In the genomic region with DNA sequence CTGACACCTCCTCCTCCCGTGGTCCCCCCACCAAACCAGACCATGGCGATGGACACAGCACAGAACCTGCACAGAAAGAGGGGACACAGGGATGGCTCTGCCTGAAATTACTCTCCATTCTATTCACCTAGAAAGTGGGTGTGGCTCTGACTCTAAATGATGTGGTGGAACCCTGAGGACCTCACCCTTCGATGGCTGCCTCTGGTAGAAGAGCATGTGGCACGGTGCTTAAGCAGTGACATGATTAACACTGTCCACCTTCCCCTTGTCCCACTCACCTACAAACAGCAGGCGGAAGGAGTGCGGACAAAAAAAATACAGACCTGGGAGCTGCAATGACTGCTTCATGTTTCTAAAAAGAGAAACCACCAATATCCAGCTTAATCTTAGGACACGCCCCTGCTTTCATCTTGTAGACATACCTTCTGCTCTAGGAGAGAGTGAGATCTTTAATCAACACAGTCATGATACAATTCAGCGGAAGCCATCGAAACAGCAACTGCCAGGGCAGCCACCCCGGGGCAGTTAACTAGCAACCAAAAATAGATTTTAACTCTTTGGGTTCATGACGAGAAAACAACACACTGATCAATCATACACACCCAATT, we compare ENCODE assay signal across 17 cellular contexts. TPM values are rescaled to one million over a fixed set of nuclear protein-coding genes. Genes with fewer than 3 reads are reported as not detected.
DNase-seq lines count a peak whose midpoint lies in the region; ATAC-seq and TF ChIP-seq lines count a peak whose summit lies in the region.
"Had no signal": no experiment of that assay in that cellular context is flagged by ENCODE, and none has a peak within 500 bp of the region (broad histone marks: within the 10 kb centered on the region; RNA-seq: fewer than 3 reads in every experiment).

No MANE protein-coding gene starts in this region.

- peaks cover 0 to 54% (median 18%) of the 10 kb centered on the region in 7 donors for H3K27me3 ChIP-seq in heart right ventricle
- no peaks in the 10 kb centered on the region for H3K27me3 ChIP-seq in upper lobe of left lung
- H3K27me3 ChIP-seq in HAP-1 (ENCODE audit: low read depth): no peaks in the 10 kb centered on the region

- intact Hi-C loops in heart right ventricle (cut with DNase I) (no loop called here), left cardiac atrium (cut with DNase I) (no loop called here)

- H3K27me3 Mint-ChIP-seq in central memory CD8-positive, alpha-beta T cell: peaks cover 75% of the 10 kb centered on the region

- no peak for TF ChIP-seq CTCF in heart right ventricle (IDR thresholded peaks at IDR 0.05)
- TF ChIP-seq CTCF in upper lobe of left lung (IDR thresholded peaks at IDR 0.05): no peak

- no peak overlapping the region for H3K27ac Mint-ChIP-seq in central memory CD8-positive, alpha-beta T cell (ENCODE audit: low read depth)
- H3K27ac Mint-ChIP-seq: WTC11 had no signal

- H3K36me3 ChIP-seq in heart right ventricle (peaks cover 0 to 56% (median 11%) of the 10 kb centered on the region in 9 donors), upper lobe of left lung (peaks cover 0 to 39% (median 3%) of the 10 kb centered on the region in 4 donors), HAP-1 (replicated peaks) (no peaks in the 10 kb centered on the region)

- H3K9me3 Mint-ChIP-seq in central memory CD8-positive, alpha-beta T cell: no peaks in the 10 kb centered on the region
- H3K9me3 Mint-ChIP-seq: WTC11 had no signal

- TF ChIP-seq POLR2A in upper lobe of left lung (IDR thresholded peaks at IDR 0.05): no peak

- 53 to 58% methylated on average over 11 of the region's 11 CpGs for WGBS in heart right ventricle, 2 donors
- 69 to 75% methylated on average over 11 of the region's 11 CpGs for WGBS in upper lobe of left lung, 2 donors

- no peak for DNase-seq in heart right ventricle
- DNase-seq in left cardiac atrium: no peak
- DNase-seq in Jurkat, Clone E6-1 (ENCODE audit: low read depth, low spot score): peak; percentile 44
- DNase-seq in central memory CD8-positive, alpha-beta T cell (ENCODE audit: low spot score in 2 of 2): no peak
- no peak for DNase-seq in upper lobe of left lung
- no peak for DNase-seq in 8988T
- DNase-seq in HAP-1 (ENCODE audit: low spot score in 2 of 2): no peak
- DNase-seq: amygdala; effector CD4-positive, alpha-beta T cell; esophagus squamous epithelium; KG1; NCI-H2081; NCI-H524 treated with DMSO at 0.1 percent for 48 hours; SHP77 had no signal

- H3K4me1 Mint-ChIP-seq in central memory CD8-positive, alpha-beta T cell: peaks cover 19% of the 10 kb centered on the region

- peak overlapping the region; percentile 45 for H3K4me3 Mint-ChIP-seq in central memory CD8-positive, alpha-beta T cell
- H3K4me3 Mint-ChIP-seq: WTC11 had no signal

- H3K36me3 Mint-ChIP-seq in central memory CD8-positive, alpha-beta T cell (ENCODE audit: insufficient read depth): peaks cover under 1% of the 10 kb centered on the region
- H3K36me3 Mint-ChIP-seq: WTC11 had no signal

- no peak for TF ChIP-seq EP300 in upper lobe of left lung (IDR thresholded peaks at IDR 0.05)

- H3K9me3 ChIP-seq in heart right ventricle (no peaks in the 10 kb centered on the region), upper lobe of left lung (no peaks in the 10 kb centered on the region), HAP-1 (no peaks in the 10 kb centered on the region)
- H3K9me3 ChIP-seq: esophagus squamous epithelium had no signal

- H3K4me3 ChIP-seq in heart right ventricle: no peak overlapping the region
- no peak overlapping the region for H3K4me3 ChIP-seq in Jurkat, Clone E6-1 (ENCODE audit: low read length)
- no peak overlapping the region for H3K4me3 ChIP-seq in upper lobe of left lung
- no peak overlapping the region for H3K4me3 ChIP-seq in HAP-1
- H3K4me3 ChIP-seq: esophagus squamous epithelium, lung had no signal

- ATAC-seq in heart right ventricle: no peak
- no peak for ATAC-seq in left cardiac atrium
- no peak for ATAC-seq in central memory CD8-positive, alpha-beta T cell (replicated peaks; ENCODE audit: extremely low read depth, poor library complexity, severe bottlenecking)
- no peak for ATAC-seq in upper lobe of left lung (ENCODE audit: low FRiP score in 2 of 2)
- ATAC-seq: WTC11 had no signal

- H3K27ac ChIP-seq in heart right ventricle (peak overlapping the region; percentile 38 to 86 (median 74)), upper lobe of left lung (peak overlapping the region in 3 of 4 donors; percentile 47 to 71 (median 53))
- H3K27ac ChIP-seq: parathyroid adenoma had no signal

- H3K4me1 ChIP-seq in heart right ventricle (peaks cover 10 to 89% (median 46%) of the 10 kb centered on the region in 9 donors), upper lobe of left lung (peaks cover 15 to 54% (median 26%) of the 10 kb centered on the region in 4 donors), HAP-1 (no peaks in the 10 kb centered on the region)

- in situ Hi-C loops in HAP-1 (cut with MboI; ENCODE audit: low sequenced_read_pairs): no loop called here

RNA-seq across cellular contexts. Expression of gene JCAD, which starts 11.4 kb away (rescaled TPM):
- 10 to 100 TPM; 16.5 to 39.8 (median 21.4) TPM for total RNA-seq in heart right ventricle
- 10 to 100 TPM in 1 of 2 donors, 1 to 10 TPM in 1; 7.7 to 13.0 TPM for polyA plus RNA-seq in heart right ventricle
- 10 to 100 TPM; 44.6 to 52.8 TPM for total RNA-seq in left cardiac atrium
- polyA plus RNA-seq in Jurkat, Clone E6-1 (2012; ENCODE audit: insufficient read depth, insufficient read length): 0.49 TPM
- 10 to 100 TPM; 16.8 to 83.7 (median 37.6) TPM for total RNA-seq in upper lobe of left lung
